Comparison of ENCODE assay signal across 8 cellular contexts in the genomic region with DNA sequence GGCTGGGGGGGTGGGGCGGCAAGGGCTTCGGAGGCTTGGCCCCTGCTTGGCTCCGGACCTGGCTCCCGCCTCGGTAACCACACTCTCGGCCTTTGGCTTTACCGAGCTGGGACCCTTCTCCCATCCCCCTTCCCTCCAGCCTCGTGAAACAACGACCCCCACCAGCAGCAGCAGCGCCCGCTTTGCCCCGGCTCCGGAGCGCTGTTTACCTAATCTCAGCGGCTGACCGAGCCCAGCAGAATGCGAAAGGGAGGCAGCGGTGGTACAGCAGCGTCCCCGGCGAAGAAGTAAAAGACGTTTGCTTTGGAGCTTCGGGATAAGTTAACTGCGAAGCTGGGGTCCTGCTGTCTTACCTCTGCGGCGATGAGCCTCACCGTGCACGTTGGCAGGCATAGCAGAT.
DNase-seq lines count a peak whose midpoint lies in the region; ATAC-seq, FAIRE-seq and TF ChIP-seq lines count a peak whose summit lies in the region.

No MANE protein-coding gene starts in this region.

- no peak for ATAC-seq in HG02588 (IDR thresholded peaks at IDR 0.05; ENCODE audit: unreplicated experiment)

- CTCF ChIA-PET in GM10248 (lab: Yijun Ruan, JAX): interaction anchor here (0.7 to 6.2 kb wide), 29 partner anchors 11 to 1233 kb away, joined by 3 to 47 read pairs (median 5); no protein-coding TSS in a partner anchor

- peak overlapping the region; percentile 66 for H3K4me3 ChIP-seq in AG09309 (ENCODE audit: control insufficient read depth, low read depth, low read length)
- peak overlapping the region; percentile 53 for H3K4me3 ChIP-seq in HFF-Myc (replicated peaks; ENCODE audit: low read depth, low read length)
- H3K4me3 ChIP-seq in retinal pigment epithelial cell (ENCODE audit: low read length): peak overlapping the region; percentile 51

- DNase-seq in AG09309 (ENCODE audit: low read depth): no peak
- no peak for DNase-seq in HFF-Myc (ENCODE audit: extremely low read depth, low read depth)
- peak in 29 of 51 donors; percentile 11 to 61 (median 30) for DNase-seq in hypothalamus (lab: John Stamatoyannopoulos, UW)
- DNase-seq in retinal pigment epithelial cell (ENCODE audit: low read depth): no peak
- DNase-seq in H54 (ENCODE audit: insufficient read length, low spot score): no peak
- DNase-seq in GM10248 (ENCODE audit: extremely low spot score): no peak

- no peaks in the 10 kb centered on the region for H3K36me3 Mint-ChIP-seq in activated naive CD4-positive, alpha-beta T cell treated with anti-CD3 and anti-CD28 coated beads, Interleukin-2, amount 50 U/mL, for 24 hours

- H3K9me3 Mint-ChIP-seq in activated naive CD4-positive, alpha-beta T cell treated with anti-CD3 and anti-CD28 coated beads, Interleukin-2, amount 50 U/mL, for 24 hours: peaks cover 4% of the 10 kb centered on the region

- FAIRE-seq in H54 (lab: Jason Lieb, UNC): no peak

- no peak for TF ChIP-seq CTCF in AG09309 (IDR thresholded peaks at IDR 0.05; ENCODE audit: control insufficient read depth, insufficient read depth, low read depth, low read length, missing control alignments)
- TF ChIP-seq CTCF in HFF-Myc (IDR thresholded peaks at IDR 0.05; ENCODE audit: low read depth, low read length, missing control alignments): no peak
- TF ChIP-seq CTCF in retinal pigment epithelial cell (conservative IDR thresholded peaks at IDR 0.05; ENCODE audit: low read depth, low read length): no peak
- TF ChIP-seq CTCF in GM10248 (IDR thresholded peaks at IDR 0.05; ENCODE audit: control extremely low read depth, extremely low read depth, low read depth, missing control alignments): no peak

- H3K27ac Mint-ChIP-seq in activated naive CD4-positive, alpha-beta T cell treated with anti-CD3 and anti-CD28 coated beads, Interleukin-2, amount 50 U/mL, for 24 hours: no peak overlapping the region

- POLR2A ChIA-PET in GM10248 (lab: Yijun Ruan, JAX): interaction anchor here (0.6 kb wide), 1 partner anchor 385 kb away, joined by 3 read pairs; no protein-coding TSS in a partner anchor

- no peak for TF ChIP-seq POLR2A in H54 (IDR thresholded peaks at IDR 0.05; ENCODE audit: low read depth, low read length)

- peaks cover 22% of the 10 kb centered on the region for H3K4me1 Mint-ChIP-seq in activated naive CD4-positive, alpha-beta T cell treated with anti-CD3 and anti-CD28 coated beads, Interleukin-2, amount 50 U/mL, for 24 hours

- peaks cover 42% of the 10 kb centered on the region for H3K27me3 Mint-ChIP-seq in activated naive CD4-positive, alpha-beta T cell treated with anti-CD3 and anti-CD28 coated beads, Interleukin-2, amount 50 U/mL, for 24 hours

- H3K4me3 Mint-ChIP-seq in activated naive CD4-positive, alpha-beta T cell treated with anti-CD3 and anti-CD28 coated beads, Interleukin-2, amount 50 U/mL, for 24 hours: peak overlapping the region; percentile 84

Comparison
In these comparisons a context has a peak if more than half of its experiments do, and no peak if none do; other contexts are left out.
1. DNase-seq: peak in hypothalamus (29 of 51); none in AG09309 (single experiment), HFF-Myc (single experiment), retinal pigment epithelial cell (single experiment), H54 (single experiment) and GM10248 (single experiment).
2. Peak in every context shown above with its lines, with median percentiles within 50 percentile points of each other: H3K4me3 ChIP-seq.